In genomic region chr11:73225851-73226250, GRCh38 we compare ENCODE assay signal across 20 cellular contexts. TPM values are rescaled to one million over a fixed set of nuclear protein-coding genes. Genes with fewer than 3 reads are reported as not detected.
DNase-seq lines count a peak whose midpoint lies in the region; ATAC-seq and TF ChIP-seq lines count a peak whose summit lies in the region.
"Had no signal": no experiment of that assay in that cellular context is flagged by ENCODE, and none has a peak within 500 bp of the region (broad histone marks: within the 10 kb centered on the region; RNA-seq: fewer than 3 reads in every experiment).

No MANE protein-coding gene starts in this region.

- H3K9me2 ChIP-seq in Karpas-422 (replicated peaks; ENCODE audit: insufficient read depth, low read length) = no peaks in the 10 kb centered on the region

- intact Hi-C loops in psoas muscle (cut with DNase I) = no loop called here

- H3K36me3 ChIP-seq in psoas muscle (ENCODE audit: insufficient read depth in 1 of 2, low read depth in 1 of 2) (peaks cover 0 to 24% of the 10 kb centered on the region in 2 donors), Karpas-422 (ENCODE audit: insufficient read depth, low read length) (no peaks in the 10 kb centered on the region)
- H3K36me3 ChIP-seq: BLaER1 treated with 17β-estradiol and CSF1 and Interleukin-3, amounts not matched to agents 10 nM and 100 nM had no signal

- peak; percentile 31 for DNase-seq in activated effector memory CD4-positive, alpha-beta T cell treated with anti-CD3 and anti-CD28 coated beads, Interleukin-2, amount 50 U/mL, for 16 hours
- no peak for DNase-seq in activated effector memory CD4-positive, alpha-beta T cell treated with Interleukin-2 at 50 U/mL for 16 hours
- peak; percentile 50 for DNase-seq in islet precursor cell
- peak in 1 of 2 donors; percentile 26 for DNase-seq in psoas muscle
- DNase-seq in pons (ENCODE audit: low spot score) = no peak
- no peak for DNase-seq in Karpas-422
- DNase-seq in HuH-7.5 (ENCODE audit: low spot score) = no peak
- DNase-seq: GM23248; NCI-H1105; NCI-H187; NCI-H69; NK-92 treated with Interleukin-12 subunit alpha and Interleukin-12 subunit beta, amount 100 ng/mL, for 24 hours; OCI-M1 had no signal

- no peaks in the 10 kb centered on the region for H4K20me1 ChIP-seq in Karpas-422 (ENCODE audit: insufficient read depth, low read depth, low read length)
- H4K20me1 ChIP-seq: BLaER1 treated with 17β-estradiol and CSF1 and Interleukin-3, amounts not matched to agents 10 nM and 100 nM had no signal

- H3K9ac ChIP-seq in Karpas-422 (ENCODE audit: low read length) = no peak overlapping the region
- H3K9ac ChIP-seq: BLaER1 treated with 17β-estradiol and CSF1 and Interleukin-3, amounts not matched to agents 10 nM and 100 nM; GM23248 had no signal

- H2AFZ ChIP-seq in Karpas-422 (ENCODE audit: low read length) = no peak overlapping the region
- H2AFZ ChIP-seq: GM23248 had no signal

- no peak overlapping the region for H3K4me2 ChIP-seq in Karpas-422 (ENCODE audit: low read depth, low read length, poor library complexity, severe bottlenecking)
- H3K4me2 ChIP-seq: BLaER1 treated with 17β-estradiol and CSF1 and Interleukin-3, amounts not matched to agents 10 nM and 100 nM had no signal

- H3K9me3 ChIP-seq in psoas muscle (no peaks in the 10 kb centered on the region), Karpas-422 (ENCODE audit: low read length) (no peaks in the 10 kb centered on the region)
- H3K9me3 ChIP-seq: BLaER1 treated with 17β-estradiol and CSF1 and Interleukin-3, amounts not matched to agents 10 nM and 100 nM had no signal

- H3K4me3 ChIP-seq in psoas muscle = no peak overlapping the region
- H3K4me3 ChIP-seq in Karpas-422 (ENCODE audit: low read length) = no peak overlapping the region
- H3K4me3 ChIP-seq: BLaER1 treated with 17β-estradiol and CSF1 and Interleukin-3, amounts not matched to agents 10 nM and 100 nM; GM12878; GM23248; K562 had no signal

- H3K4me1 ChIP-seq in psoas muscle (peaks cover 45% of the 10 kb centered on the region), Karpas-422 (ENCODE audit: low read length) (no peaks in the 10 kb centered on the region)

- H3K27ac ChIP-seq in psoas muscle (peak overlapping the region; percentile 21), Karpas-422 (ENCODE audit: low read length) (no peak overlapping the region)
- H3K27ac ChIP-seq: BLaER1 treated with 17β-estradiol and CSF1 and Interleukin-3, amounts not matched to agents 10 nM and 100 nM; GM23248; RWPE1 had no signal

- H3K27me3 ChIP-seq in psoas muscle (ENCODE audit: insufficient read depth in 3 of 3, low read length in 2 of 3) (no peaks in the 10 kb centered on the region), Karpas-422 (ENCODE audit: low read length) (no peaks in the 10 kb centered on the region)

- TF ChIP-seq CTCF in psoas muscle (IDR thresholded peaks at IDR 0.05) = no peak

- WGBS in psoas muscle, 3 donors = 84 to 87% (median 86%) methylated on average over 7 of the region's 7 CpGs

- H3K79me2 ChIP-seq in Karpas-422 (ENCODE audit: low read length) = no peaks in the 10 kb centered on the region

- ATAC-seq in psoas muscle = no peak
- ATAC-seq in GM21619 (IDR thresholded peaks at IDR 0.05; ENCODE audit: unreplicated experiment) = no peak
- ATAC-seq: GM12878, K562 had no signal

RNA-seq across cellular contexts. Expression of gene P2RY2, which starts 7.8 kb away (rescaled TPM):
- 10 to 100 TPM; 18.7 to 90.9 (median 43.8) TPM for total RNA-seq in psoas muscle
- 10 to 100 TPM; 43.8 to 50.9 (median 44.9) TPM for polyA plus RNA-seq in psoas muscle
- total RNA-seq in Karpas-422 (2014; rRNA removed; shearing (Covaris generic); ENCODE audit: low replicate concordance) = not detected in 2 replicates
- total RNA-seq: A172, G401, GM23248, K562 had no signal
- polyA plus RNA-seq: GM23248, K562 had no signal

RNA-seq across cellular contexts. Expression of gene P2RY6, which starts 46.3 kb away (rescaled TPM):
- 1 to 10 TPM in 3 of 4 donors, under 1 TPM in 1; 0.96 to 2.5 (median 1.5) TPM for total RNA-seq in psoas muscle
- polyA plus RNA-seq in psoas muscle = 1 to 10 TPM in 2 of 3 donors, under 1 TPM in 1; 0.59 to 1.6 (median 1.2) TPM
- not detected in 2 replicates for total RNA-seq in Karpas-422 (2014; rRNA removed; shearing (Covaris generic); ENCODE audit: low replicate concordance)
- total RNA-seq: A172, G401, K562 had no signal
- polyA plus RNA-seq: K562 had no signal

Comparison
In these comparisons a context has a peak if more than half of its experiments do, and no peak if none do; other contexts are left out.
1. DNase-seq: peak in activated effector memory CD4-positive, alpha-beta T cell treated with anti-CD3 and anti-CD28 coated beads, Interleukin-2, amount 50 U/mL, for 16 hours (single experiment) and islet precursor cell (single experiment); none in activated effector memory CD4-positive, alpha-beta T cell treated with Interleukin-2 at 50 U/mL for 16 hours (single experiment), pons (single experiment), Karpas-422 (single experiment) and HuH-7.5 (single experiment).
2. RNA of gene P2RY2, which starts 7.8 kb away (total RNA-seq): 18.7 to 90.9 TPM in psoas muscle; not detected in Karpas-422; every median in the first group is over 10 times any median in the second.